In genomic region chr5:104345513-104345823, GRCh38 we compare ENCODE assay signal across 18 cellular contexts.
"Had no signal": no experiment of that assay in that cellular context is flagged by ENCODE, and none has a peak within 500 bp of the region (broad histone marks: within the 10 kb centered on the region; RNA-seq: fewer than 3 reads in every experiment).

No MANE protein-coding gene starts in this region.

- H3K4me1 ChIP-seq: esophagus muscularis mucosa, foreskin keratinocyte, heart left ventricle, parathyroid adenoma, thyroid gland had no signal

- H3K27ac Mint-ChIP-seq: activated CD8-positive, alpha-beta memory T cell treated with anti-CD3 and anti-CD28 coated beads, Interleukin-2, amount 10 ng/mL, durations not matched to agents 7 days and 5 days; activated naive CD4-positive, alpha-beta T cell treated with anti-CD3 and anti-CD28 coated beads, Interleukin-2, amount 50 U/mL, for 72 hours; activated T-cell treated with anti-CD3 and anti-CD28 coated beads, Interleukin-2, amount 50 U/mL, for 24 hours; stimulated activated effector memory CD8-positive, alpha-beta T cell treated with anti-CD3 and anti-CD28 coated beads, Interleukin-12 subunit alpha, Interleukin-12 subunit beta, amount 100 ng/mL, for 72 hours; T-helper 2 cell treated with Interferon-gamma antibody and Interleukin-4, amounts not matched to agents 5 μg/mL and 100 μg/mL, for 36 hours had no signal

- DNase-seq: activated CD4-positive, alpha-beta T cell treated with anti-CD3 and anti-CD28 coated beads, Interleukin-2, amount 50 U/mL, for 4 hours; activated CD8-positive, alpha-beta memory T cell treated with anti-CD3 and anti-CD28 coated beads, Interleukin-2, amount 10 ng/mL, durations not matched to agents 7 days and 5 days; activated effector memory CD4-positive, alpha-beta T cell treated with anti-CD3 and anti-CD28 coated beads, Interleukin-2, amount 50 U/mL, for 16 hours; activated T-cell treated with anti-CD3 and anti-CD28 coated beads, Interleukin-2, amount 50 U/mL, for 24 hours; amygdala; foreskin keratinocyte; heart left ventricle; thyroid gland had no signal

- H3K9ac ChIP-seq: parathyroid adenoma had no signal

- H3K27ac ChIP-seq: esophagus muscularis mucosa, foreskin keratinocyte, heart left ventricle, parathyroid adenoma, thyroid gland had no signal

- H3K27me3 ChIP-seq: esophagus muscularis mucosa, foreskin keratinocyte, heart left ventricle, thyroid gland had no signal

- H3K79me2 ChIP-seq: parathyroid adenoma had no signal

- H2AFZ ChIP-seq: parathyroid adenoma had no signal

- ATAC-seq: activated CD4-positive, CD25-positive, alpha-beta regulatory T cell treated with anti-CD3 and anti-CD28 coated beads, Interleukin-2, amount 50 U/mL, for 24 hours; activated CD8-positive, alpha-beta memory T cell treated with anti-CD3 and anti-CD28 coated beads, Interleukin-2, amount 10 ng/mL, durations not matched to agents 7 days and 5 days; activated naive CD4-positive, alpha-beta T cell treated with anti-CD3 and anti-CD28 coated beads, Interleukin-2, amount 50 U/mL, for 72 hours; heart left ventricle; left lobe of liver; stimulated activated effector memory CD8-positive, alpha-beta T cell treated with anti-CD3 and anti-CD28 coated beads, Interleukin-12 subunit alpha, Interleukin-12 subunit beta, amount 100 ng/mL, for 72 hours had no signal

- H3K9me3 Mint-ChIP-seq: nephron; T-helper 2 cell treated with Interferon-gamma antibody and Interleukin-4, amounts not matched to agents 5 μg/mL and 100 μg/mL, for 36 hours had no signal

- H3K9me3 ChIP-seq: esophagus muscularis mucosa, heart left ventricle, thyroid gland had no signal

- H3K4me3 ChIP-seq: esophagus muscularis mucosa, heart left ventricle, thyroid gland had no signal

- H3K36me3 ChIP-seq: esophagus muscularis mucosa, heart left ventricle, thyroid gland had no signal

- FAIRE-seq: bronchial epithelial cell, endometrium had no signal

- H3K27me3 Mint-ChIP-seq: activated CD8-positive, alpha-beta memory T cell treated with anti-CD3 and anti-CD28 coated beads, Interleukin-2, amount 10 ng/mL, durations not matched to agents 7 days and 5 days; activated T-cell treated with anti-CD3 and anti-CD28 coated beads, Interleukin-2, amount 50 U/mL, for 24 hours had no signal

- H3K4me1 Mint-ChIP-seq: activated CD8-positive, alpha-beta memory T cell treated with anti-CD3 and anti-CD28 coated beads, Interleukin-2, amount 10 ng/mL, durations not matched to agents 7 days and 5 days; nephron; stimulated activated effector memory CD8-positive, alpha-beta T cell treated with anti-CD3 and anti-CD28 coated beads, Interleukin-12 subunit alpha, Interleukin-12 subunit beta, amount 100 ng/mL, for 72 hours had no signal

- H3K36me3 Mint-ChIP-seq: activated CD8-positive, alpha-beta memory T cell treated with anti-CD3 and anti-CD28 coated beads, Interleukin-2, amount 10 ng/mL, durations not matched to agents 7 days and 5 days; activated naive CD4-positive, alpha-beta T cell treated with anti-CD3 and anti-CD28 coated beads, Interleukin-2, amount 50 U/mL, for 72 hours; stimulated activated effector memory CD8-positive, alpha-beta T cell treated with anti-CD3 and anti-CD28 coated beads, Interleukin-12 subunit alpha, Interleukin-12 subunit beta, amount 100 ng/mL, for 72 hours had no signal

- H3K4me3 Mint-ChIP-seq: activated CD8-positive, alpha-beta memory T cell treated with anti-CD3 and anti-CD28 coated beads, Interleukin-2, amount 10 ng/mL, durations not matched to agents 7 days and 5 days; activated T-cell treated with anti-CD3 and anti-CD28 coated beads, Interleukin-2, amount 50 U/mL, for 24 hours; nephron; stimulated activated effector memory CD8-positive, alpha-beta T cell treated with anti-CD3 and anti-CD28 coated beads, Interleukin-12 subunit alpha, Interleukin-12 subunit beta, amount 100 ng/mL, for 72 hours; T-helper 2 cell treated with Interferon-gamma antibody and Interleukin-4, amounts not matched to agents 5 μg/mL and 100 μg/mL, for 36 hours had no signal
